8 cellular contexts compared by ENCODE assay signal in genomic region chr1:9687876-9688582, GRCh38. TPM values are rescaled to one million over a fixed set of nuclear protein-coding genes. Genes with fewer than 3 reads are reported as not detected.
DNase-seq lines count a peak whose midpoint lies in the region; ATAC-seq and TF ChIP-seq lines count a peak whose summit lies in the region.

No MANE protein-coding gene starts in this region.

- no peaks in the 10 kb centered on the region for H4K20me1 ChIP-seq in SU-DHL-6 (ENCODE audit: low read depth, low read length)
- H4K20me1 ChIP-seq in osteoblast (ENCODE audit: insufficient read depth, low read length) = no peaks in the 10 kb centered on the region

- DNase-seq in BJ (ENCODE audit: low read depth) (no peak), fibroblast of the aortic adventitia (ENCODE audit: low read depth) (no peak), osteoblast (ENCODE audit: insufficient read length, low spot score, missing footprints) (peak; percentile 82), NCI-H187 treated with DMSO at 0.1 percent for 48 hours (lab: John Stamatoyannopoulos, UW) (no peak)

- POLR2A ChIA-PET in BJ (lab: Charles Lee) = no interaction called here

- H3K79me2 ChIP-seq in SU-DHL-6 (ENCODE audit: insufficient read depth, low read length) = peaks cover 15% of the 10 kb centered on the region
- no peaks in the 10 kb centered on the region for H3K79me2 ChIP-seq in osteoblast (ENCODE audit: insufficient read depth, low read length)

- TF ChIP-seq CTCF in BJ (IDR thresholded peaks at IDR 0.05; ENCODE audit: insufficient read depth, low read depth, low read length) (no peak), SU-DHL-6 (IDR thresholded peaks at IDR 0.05; ENCODE audit: insufficient read depth, low read length, poor library complexity, severe bottlenecking) (no peak), fibroblast of the aortic adventitia (IDR thresholded peaks at IDR 0.05; ENCODE audit: insufficient read depth, low read length) (no peak), osteoblast (IDR thresholded peaks at IDR 0.05; ENCODE audit: extremely low read depth, low read depth, low read length) (no peak)

- peak overlapping the region; percentile 69 for H3K9ac ChIP-seq in SU-DHL-6 (ENCODE audit: low read length)

- peaks cover 41% of the 10 kb centered on the region for H3F3A ChIP-seq in SU-DHL-6 (ENCODE audit: insufficient read depth)

- peak overlapping the region; percentile 54 for H3K4me3 ChIP-seq in BJ (ENCODE audit: low read depth, low read length)
- peak overlapping the region; percentile 70 for H3K4me3 ChIP-seq in SU-DHL-6 (ENCODE audit: insufficient read depth, low read length, poor library complexity, severe bottlenecking)
- peak overlapping the region; percentile 53 for H3K4me3 ChIP-seq in fibroblast of the aortic adventitia (ENCODE audit: low read depth, low read length)
- peak overlapping the region; percentile 64 for H3K4me3 ChIP-seq in osteoblast (ENCODE audit: insufficient read depth, low read length)

- CTCF ChIA-PET in BJ (lab: Yijun Ruan, JAX) = interaction anchor here (1.1 to 1.6 kb wide), 4 partner anchors 8 to 180 kb away, joined by 3 to 11 read pairs (median 4); no protein-coding TSS in a partner anchor

- H3K27me3 ChIP-seq in BJ (ENCODE audit: control insufficient read depth, insufficient read depth, low read length) (no peaks in the 10 kb centered on the region), SU-DHL-6 (ENCODE audit: low read length) (no peaks in the 10 kb centered on the region), osteoblast (ENCODE audit: insufficient read depth, low read length) (no peaks in the 10 kb centered on the region)

- H3K4me2 ChIP-seq in SU-DHL-6 (ENCODE audit: low read depth, low read length, poor library complexity, severe bottlenecking) = peak overlapping the region; percentile 94
- peak overlapping the region; percentile 90 for H3K4me2 ChIP-seq in osteoblast (ENCODE audit: insufficient read depth, low read length)

- peaks cover 39% of the 10 kb centered on the region for H3K4me1 ChIP-seq in osteoblast (ENCODE audit: insufficient read depth, low read length)

- H3K27ac ChIP-seq in SU-DHL-6 (ENCODE audit: low read depth, low read length) (peak overlapping the region; percentile 88), osteoblast (ENCODE audit: low read depth, low read length) (no peak overlapping the region)

- ATAC-seq in GM21723 (IDR thresholded peaks at IDR 0.05; ENCODE audit: unreplicated experiment) (peak; percentile 8), GM19452 (IDR thresholded peaks at IDR 0.05; ENCODE audit: unreplicated experiment) (no peak)
- no peak for ATAC-seq in activated CD4-positive, CD25-positive, alpha-beta regulatory T cell treated with anti-CD3 and anti-CD28 coated beads, Interleukin-2, amount 50 U/mL, for 24 hours

- H2AFZ ChIP-seq in SU-DHL-6 (ENCODE audit: low read depth, low read length, severe bottlenecking) (peak overlapping the region; percentile 80), osteoblast (ENCODE audit: low read length) (peak overlapping the region; percentile 92)

- H3K9me3 ChIP-seq in SU-DHL-6 (ENCODE audit: insufficient read depth, low read length) = no peaks in the 10 kb centered on the region
- no peaks in the 10 kb centered on the region for H3K9me3 ChIP-seq in osteoblast (ENCODE audit: low read depth, low read length)

- no peaks in the 10 kb centered on the region for H3K9me2 ChIP-seq in SU-DHL-6 (replicated peaks; ENCODE audit: insufficient read depth, low read length)

- H3K36me3 ChIP-seq in BJ (ENCODE audit: control insufficient read depth, insufficient read depth, low read length) (peaks cover 2% of the 10 kb centered on the region; the same call in 1 of the 2 replicates), SU-DHL-6 (ENCODE audit: low read length) (no peaks in the 10 kb centered on the region), osteoblast (ENCODE audit: insufficient read depth, low read length) (no peaks in the 10 kb centered on the region)

RNA-seq across cellular contexts. Expression of gene PIK3CD, which starts 36.5 kb away (rescaled TPM):
- 5.8 and 9.2 TPM in 2 replicates for polyA plus RNA-seq in BJ (2011; rRNA removed)
- polyA minus RNA-seq in BJ (2011; rRNA and poly(A)+ RNA removed) = 14.9 and 15.5 TPM in 2 replicates
- total RNA-seq in fibroblast of the aortic adventitia (ENCODE audit: low replicate concordance) = 3.0 and 6.5 TPM in 2 replicates
- 12.7 and 14.1 TPM in 2 replicates for total RNA-seq in osteoblast
